ENCODE assay signal across 9 cellular contexts in genomic region chr19:35546532-35546931, GRCh38. TPM values are rescaled to one million over a fixed set of nuclear protein-coding genes. Genes with fewer than 3 reads are reported as not detected.
DNase-seq lines count a peak whose midpoint lies in the region; ATAC-seq and TF ChIP-seq lines count a peak whose summit lies in the region.
"Had no signal": no experiment of that assay in that cellular context is flagged by ENCODE, and none has a peak within 500 bp of the region (broad histone marks: within the 10 kb centered on the region; RNA-seq: fewer than 3 reads in every experiment).

No MANE protein-coding gene starts in this region.

- intact Hi-C loops in left ventricle myocardium inferior (cut with micrococcal nuclease) (no loop called here), vagina (cut with DNase I) (loop anchor here (5.0 kb wide), 1 partner anchor 171 kb away; the partner anchor contains the start of gene KMT2B)

- H4K8ac ChIP-seq in mesenchymal stem cell (ENCODE audit: low read length): no peak overlapping the region

- no peak overlapping the region for H3K14ac ChIP-seq in mesenchymal stem cell (ENCODE audit: low read length in 2 of 2)

- no peak for TF ChIP-seq POLR2A in vagina (IDR thresholded peaks at IDR 0.05)

- H3K4ac ChIP-seq in mesenchymal stem cell (ENCODE audit: low read depth in 1 of 2, low read length in 2 of 2): no peak overlapping the region

- no peak overlapping the region for H2AFZ ChIP-seq in mesenchymal stem cell (ENCODE audit: low read depth, low read length)

- H2AK5ac ChIP-seq in mesenchymal stem cell (ENCODE audit: low read length, severe bottlenecking): no peak overlapping the region

- H3K23ac ChIP-seq in mesenchymal stem cell (ENCODE audit: low read length in 2 of 2): no peak overlapping the region

- no peak overlapping the region for H3K18ac ChIP-seq in mesenchymal stem cell (ENCODE audit: low read depth in 1 of 2, low read length in 2 of 2)

- peaks cover 12% of the 10 kb centered on the region for H3K36me3 ChIP-seq in left ventricle myocardium inferior
- no peaks in the 10 kb centered on the region for H3K36me3 ChIP-seq in right atrium auricular region
- peaks cover 4% of the 10 kb centered on the region for H3K36me3 ChIP-seq in adipocyte (ENCODE audit: control insufficient read depth, insufficient read depth, low read length, severe bottlenecking)
- peaks cover 38 to 52% of the 10 kb centered on the region in 2 experiments for H3K36me3 ChIP-seq in mesenchymal stem cell (ENCODE audit: control insufficient read depth in 1 of 2, insufficient read depth in 2 of 2, low read depth in 1 of 2, low read length in 2 of 2)
- no peaks in the 10 kb centered on the region for H3K36me3 ChIP-seq in vagina

- peaks cover 48% of the 10 kb centered on the region for H3K79me1 ChIP-seq in mesenchymal stem cell (replicated peaks; ENCODE audit: low read length, poor library complexity, severe bottlenecking)

- no peaks in the 10 kb centered on the region for H3K9me3 ChIP-seq in left ventricle myocardium inferior (replicated peaks)
- no peaks in the 10 kb centered on the region for H3K9me3 ChIP-seq in right atrium auricular region
- H3K9me3 ChIP-seq in adipocyte (ENCODE audit: control insufficient read depth, low read length): no peaks in the 10 kb centered on the region
- no peaks in the 10 kb centered on the region for H3K9me3 ChIP-seq in mesenchymal stem cell (ENCODE audit: control insufficient read depth, low read length)
- no peaks in the 10 kb centered on the region for H3K9me3 ChIP-seq in vagina

- no peak overlapping the region for H2BK5ac ChIP-seq in mesenchymal stem cell (ENCODE audit: low read depth, low read length, poor library complexity, severe bottlenecking)

- H4K91ac ChIP-seq in mesenchymal stem cell (ENCODE audit: low read length): no peak overlapping the region

- WGBS in mesenchymal stem cell: 97% methylated on average over 8 of the region's 8 CpGs

- H2BK15ac ChIP-seq in mesenchymal stem cell (ENCODE audit: low read depth, poor library complexity, severe bottlenecking): no peak overlapping the region

- H3K9ac ChIP-seq in adipocyte (ENCODE audit: low read length) (peak overlapping the region; percentile 98), mesenchymal stem cell (ENCODE audit: low read length) (peak overlapping the region; percentile 94)

- H3K4me3 ChIP-seq in left ventricle myocardium inferior: peak overlapping the region; percentile 84
- H3K4me3 ChIP-seq in right atrium auricular region: peak overlapping the region in 1 of 2 donors; percentile 88
- H3K4me3 ChIP-seq in adipocyte (ENCODE audit: low read length): peak overlapping the region; percentile 97
- peak overlapping the region in 1 of 2 experiments; percentile 96 for H3K4me3 ChIP-seq in mesenchymal stem cell (ENCODE audit: insufficient read depth in 1 of 2, low read depth in 1 of 2, low read length in 2 of 2)
- peak overlapping the region; percentile 72 to 94 for H3K4me3 ChIP-seq in vagina

- H2BK12ac ChIP-seq in mesenchymal stem cell (ENCODE audit: low read length in 2 of 2): no peak overlapping the region

- no peak overlapping the region for H2BK120ac ChIP-seq in mesenchymal stem cell (ENCODE audit: low read depth, low read length)

- peaks cover 35% of the 10 kb centered on the region for H3K4me1 ChIP-seq in left ventricle myocardium inferior
- peaks cover 0 to 22% of the 10 kb centered on the region in 2 donors for H3K4me1 ChIP-seq in right atrium auricular region
- H3K4me1 ChIP-seq in adipocyte (ENCODE audit: control insufficient read depth, insufficient read depth, low read length): peaks cover 19% of the 10 kb centered on the region
- peaks cover 14% of the 10 kb centered on the region for H3K4me1 ChIP-seq in mesenchymal stem cell (ENCODE audit: control insufficient read depth, insufficient read depth, low read depth, low read length)
- H3K4me1 ChIP-seq in vagina: peaks cover 25% of the 10 kb centered on the region

- H3K27ac ChIP-seq in left ventricle myocardium inferior (replicated peaks) (no peak overlapping the region), right atrium auricular region (no peak overlapping the region), mesenchymal stem cell (ENCODE audit: low read length, poor library complexity, severe bottlenecking) (no peak overlapping the region), vagina (peak overlapping the region; percentile 70)

- DNase-seq in left ventricle myocardium inferior: no peak
- DNase-seq in right atrium auricular region (ENCODE audit: low spot score): no peak
- no peak for DNase-seq in adipocyte (ENCODE audit: low read depth)
- no peak for DNase-seq in mesenchymal stem cell
- DNase-seq in vagina (ENCODE audit: extremely low spot score in 2 of 2): no peak
- DNase-seq in NCI-H748 (lab: John Stamatoyannopoulos, UW; ENCODE audit: unreplicated experiment): no peak
- DNase-seq: SIG-M5 had no signal

- no peak overlapping the region for H3K4me2 ChIP-seq in mesenchymal stem cell (ENCODE audit: low read length, poor library complexity, severe bottlenecking)

- TF ChIP-seq CTCF in left ventricle myocardium inferior (IDR thresholded peaks at IDR 0.05; ENCODE audit: borderline replicate concordance) (no peak), right atrium auricular region (IDR thresholded peaks at IDR 0.05) (no peak), vagina (IDR thresholded peaks at IDR 0.05) (no peak)

- H3K27me3 ChIP-seq in left ventricle myocardium inferior (ENCODE audit: low read depth) (no peaks in the 10 kb centered on the region), right atrium auricular region (no peaks in the 10 kb centered on the region), adipocyte (replicated peaks; ENCODE audit: control insufficient read depth, insufficient read depth, low read length) (no peaks in the 10 kb centered on the region), mesenchymal stem cell (ENCODE audit: control insufficient read depth in 1 of 2, insufficient read depth in 1 of 2, low read length in 2 of 2) (no peaks in the 10 kb centered on the region), vagina (no peaks in the 10 kb centered on the region)

- ATAC-seq in GM19463 (IDR thresholded peaks at IDR 0.05; ENCODE audit: unreplicated experiment): no peak
- ATAC-seq in HG03378 (IDR thresholded peaks at IDR 0.05; ENCODE audit: unreplicated experiment): no peak

RNA-seq across cellular contexts. Expression of gene TMEM147, which starts 1.1 kb away (rescaled TPM):
- total RNA-seq in left ventricle myocardium inferior: 84.3 TPM
- total RNA-seq in right atrium auricular region: 100 to 1,000 TPM in 1 of 2 donors, 10 to 100 TPM in 1; 93.3 to 106 TPM
- polyA plus RNA-seq in mesenchymal stem cell (2013, experiment 1 of 2): 108 TPM
- polyA plus RNA-seq in mesenchymal stem cell (2013, experiment 2 of 2): 109 TPM
- total RNA-seq in vagina: 104 TPM

RNA-seq across cellular contexts. Expression of gene GAPDHS, which starts 13.3 kb away (rescaled TPM):
- total RNA-seq in left ventricle myocardium inferior: not detected
- not detected for total RNA-seq in right atrium auricular region
- polyA plus RNA-seq in mesenchymal stem cell (2013, experiment 1 of 2): not detected
- polyA plus RNA-seq in mesenchymal stem cell (2013, experiment 2 of 2): not detected
- not detected for total RNA-seq in vagina

RNA-seq across cellular contexts. Expression of gene ATP4A, which starts 16.9 kb away (rescaled TPM):
- total RNA-seq in left ventricle myocardium inferior (not detected), right atrium auricular region (not detected), vagina (not detected)
- polyA plus RNA-seq in mesenchymal stem cell (2013, experiment 1 of 2): not detected
- not detected for polyA plus RNA-seq in mesenchymal stem cell (2013, experiment 2 of 2)

RNA-seq across cellular contexts. Expression of gene SBSN, which starts 18.4 kb away (rescaled TPM):
- not detected for total RNA-seq in left ventricle myocardium inferior
- total RNA-seq in right atrium auricular region: not detected
- polyA plus RNA-seq in mesenchymal stem cell (2013, experiment 1 of 2): 0.25 TPM
- 0.23 TPM for polyA plus RNA-seq in mesenchymal stem cell (2013, experiment 2 of 2)
- 162 TPM for total RNA-seq in vagina

RNA-seq across cellular contexts. Expression of gene DMKN, which starts 33.1 kb away (rescaled TPM):
- 7.9 TPM for total RNA-seq in left ventricle myocardium inferior
- 10 to 100 TPM in 1 of 2 donors, 1 to 10 TPM in 1; 6.9 to 52.4 TPM for total RNA-seq in right atrium auricular region
- 11.3 TPM for polyA plus RNA-seq in mesenchymal stem cell (2013, experiment 1 of 2)
- 11.6 TPM for polyA plus RNA-seq in mesenchymal stem cell (2013, experiment 2 of 2)
- total RNA-seq in vagina: 237 TPM
